1 cellular context compared by ENCODE assay signal in the genomic region with DNA sequence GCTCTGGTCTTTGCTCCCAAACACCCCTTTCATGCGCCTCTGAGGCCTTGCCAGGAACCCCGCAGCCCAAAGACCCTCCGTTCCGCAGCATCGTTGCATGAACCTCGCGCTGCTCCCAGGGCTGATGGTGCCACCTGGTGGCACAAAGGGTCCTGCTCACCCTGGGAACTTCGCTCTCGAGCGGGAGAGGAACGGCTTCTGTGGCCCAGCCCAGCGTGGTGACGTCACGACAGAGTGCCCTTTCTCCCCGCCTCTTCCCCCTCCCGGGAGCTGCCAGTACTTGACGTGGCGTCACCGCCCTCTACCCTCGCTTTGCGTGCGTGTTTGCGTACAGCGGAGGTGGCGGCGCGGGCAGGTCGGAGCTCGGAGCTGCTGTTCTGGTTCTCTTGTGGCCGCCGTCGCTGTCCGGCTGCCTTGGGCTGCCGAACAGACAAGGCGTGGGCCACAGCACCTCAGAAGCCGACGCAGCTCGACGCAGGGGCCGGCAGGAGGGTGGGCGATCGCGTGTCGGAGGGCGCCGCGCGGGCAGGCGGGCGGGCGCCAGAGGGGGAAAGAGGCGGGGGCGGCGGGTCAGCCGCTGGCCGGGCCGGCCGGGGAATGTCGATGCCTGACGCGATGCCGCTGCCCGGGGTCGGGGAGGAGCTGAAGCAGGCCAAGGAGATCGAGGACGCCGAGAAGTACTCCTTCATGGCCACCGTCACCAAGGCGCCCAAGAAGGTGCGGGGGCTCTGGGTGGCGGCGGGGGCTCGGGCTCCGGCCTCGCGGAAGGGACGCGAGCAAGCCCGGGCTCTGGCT.
TF ChIP-seq lines count a peak whose summit lies in the region.

AHCYL1 (plus strand) TSS at position 310 of the 795 bp plus-strand sequence; CDS start at position 598, 288 bp downstream.

TF ChIP-seq in GM12878, 131 proteins besides CTCF, POLR2A, EP300 and RAD21 (continued from another document and continues in another):
- TF ChIP-seq SUZ12 (IDR thresholded peaks at IDR 0.05; ENCODE audit: unreplicated experiment) = no peak
- TF ChIP-seq, protein P1, sequence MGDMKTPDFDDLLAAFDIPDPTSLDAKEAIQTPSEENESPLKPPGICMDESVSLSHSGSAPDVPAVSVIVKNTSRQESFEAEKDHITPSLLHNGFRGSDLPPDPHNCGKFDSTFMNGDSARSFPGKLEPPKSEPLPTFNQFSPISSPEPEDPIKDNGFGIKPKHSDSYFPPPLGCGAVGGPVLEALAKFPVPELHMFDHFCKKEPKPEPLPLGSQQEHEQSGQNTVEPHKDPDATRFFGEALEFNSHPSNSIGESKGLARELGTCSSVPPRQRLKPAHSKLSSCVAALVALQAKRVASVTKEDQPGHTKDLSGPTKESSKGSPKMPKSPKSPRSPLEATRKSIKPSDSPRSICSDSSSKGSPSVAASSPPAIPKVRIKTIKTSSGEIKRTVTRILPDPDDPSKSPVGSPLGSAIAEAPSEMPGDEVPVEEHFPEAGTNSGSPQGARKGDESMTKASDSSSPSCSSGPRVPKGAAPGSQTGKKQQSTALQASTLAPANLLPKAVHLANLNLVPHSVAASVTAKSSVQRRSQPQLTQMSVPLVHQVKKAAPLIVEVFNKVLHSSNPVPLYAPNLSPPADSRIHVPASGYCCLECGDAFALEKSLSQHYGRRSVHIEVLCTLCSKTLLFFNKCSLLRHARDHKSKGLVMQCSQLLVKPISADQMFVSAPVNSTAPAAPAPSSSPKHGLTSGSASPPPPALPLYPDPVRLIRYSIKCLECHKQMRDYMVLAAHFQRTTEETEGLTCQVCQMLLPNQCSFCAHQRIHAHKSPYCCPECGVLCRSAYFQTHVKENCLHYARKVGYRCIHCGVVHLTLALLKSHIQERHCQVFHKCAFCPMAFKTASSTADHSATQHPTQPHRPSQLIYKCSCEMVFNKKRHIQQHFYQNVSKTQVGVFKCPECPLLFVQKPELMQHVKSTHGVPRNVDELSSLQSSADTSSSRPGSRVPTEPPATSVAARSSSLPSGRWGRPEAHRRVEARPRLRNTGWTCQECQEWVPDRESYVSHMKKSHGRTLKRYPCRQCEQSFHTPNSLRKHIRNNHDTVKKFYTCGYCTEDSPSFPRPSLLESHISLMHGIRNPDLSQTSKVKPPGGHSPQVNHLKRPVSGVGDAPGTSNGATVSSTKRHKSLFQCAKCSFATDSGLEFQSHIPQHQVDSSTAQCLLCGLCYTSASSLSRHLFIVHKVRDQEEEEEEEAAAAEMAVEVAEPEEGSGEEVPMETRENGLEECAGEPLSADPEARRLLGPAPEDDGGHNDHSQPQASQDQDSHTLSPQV (IDR thresholded peaks at IDR 0.05) = peak; percentile 54; the same call in 1 of the 2 replicates
- TF ChIP-seq USF2 (IDR thresholded peaks at IDR 0.05; ENCODE audit: borderline replicate concordance, low read depth, low read length) = no peak
- peak; percentile 54 to 62; a peak in 3 of 4 replicates for TF ChIP-seq BHLHE40 (IDR thresholded peaks at IDR 0.05; ENCODE audit: borderline replicate concordance in 1 of 2, low read depth in 2 of 2, low read length in 1 of 2)
- TF ChIP-seq NR2C1 (IDR thresholded peaks at IDR 0.05) = peak; percentile 92
- TF ChIP-seq ZNF207 (IDR thresholded peaks at IDR 0.05; ENCODE audit: borderline replicate concordance) = no peak
- no peak for TF ChIP-seq ETV6 (conservative IDR thresholded peaks at IDR 0.05 in 1 of 2, IDR thresholded peaks at IDR 0.05 in 1 of 2; ENCODE audit: borderline replicate concordance in 1 of 2, low read depth in 1 of 2)
- no peak for TF ChIP-seq BMI1 (IDR thresholded peaks at IDR 0.05; ENCODE audit: borderline replicate concordance)
- no peak for TF ChIP-seq HDAC2 (IDR thresholded peaks at IDR 0.05)
- no peak for TF ChIP-seq BCLAF1 (IDR thresholded peaks at IDR 0.05)
- TF ChIP-seq BRCA1 (IDR thresholded peaks at IDR 0.05; ENCODE audit: low read depth, low read length) = peak; percentile 56; the same call in 1 of the 2 replicates
- TF ChIP-seq WRNIP1 (IDR thresholded peaks at IDR 0.05; ENCODE audit: borderline replicate concordance, low read depth, low read length) = 0 out of 2 replicates have a peak, but pooled peaks have one; percentile 89
- peak; percentile 95 for TF ChIP-seq CREB1 (IDR thresholded peaks at IDR 0.05; ENCODE audit: low read depth)
- TF ChIP-seq ZSCAN29 (IDR thresholded peaks at IDR 0.05) = no peak
- TF ChIP-seq REST (IDR thresholded peaks at IDR 0.05; ENCODE audit: low read depth, low read length) = no peak
- TF ChIP-seq, protein P2, sequence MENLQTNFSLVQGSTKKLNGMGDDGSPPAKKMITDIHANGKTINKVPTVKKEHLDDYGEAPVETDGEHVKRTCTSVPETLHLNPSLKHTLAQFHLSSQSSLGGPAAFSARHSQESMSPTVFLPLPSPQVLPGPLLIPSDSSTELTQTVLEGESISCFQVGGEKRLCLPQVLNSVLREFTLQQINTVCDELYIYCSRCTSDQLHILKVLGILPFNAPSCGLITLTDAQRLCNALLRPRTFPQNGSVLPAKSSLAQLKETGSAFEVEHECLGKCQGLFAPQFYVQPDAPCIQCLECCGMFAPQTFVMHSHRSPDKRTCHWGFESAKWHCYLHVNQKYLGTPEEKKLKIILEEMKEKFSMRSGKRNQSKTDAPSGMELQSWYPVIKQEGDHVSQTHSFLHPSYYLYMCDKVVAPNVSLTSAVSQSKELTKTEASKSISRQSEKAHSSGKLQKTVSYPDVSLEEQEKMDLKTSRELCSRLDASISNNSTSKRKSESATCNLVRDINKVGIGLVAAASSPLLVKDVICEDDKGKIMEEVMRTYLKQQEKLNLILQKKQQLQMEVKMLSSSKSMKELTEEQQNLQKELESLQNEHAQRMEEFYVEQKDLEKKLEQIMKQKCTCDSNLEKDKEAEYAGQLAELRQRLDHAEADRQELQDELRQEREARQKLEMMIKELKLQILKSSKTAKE (IDR thresholded peaks at IDR 0.05; ENCODE audit: low read depth, poor library complexity, severe bottlenecking) = no peak
- no peak for TF ChIP-seq CUX1 (IDR thresholded peaks at IDR 0.05; ENCODE audit: insufficient replicate concordance, low read depth, low read length)
- no peak for TF ChIP-seq SREBF2 (IDR thresholded peaks at IDR 0.05; ENCODE audit: low read length)
- TF ChIP-seq FOXM1 (IDR thresholded peaks at IDR 0.05; ENCODE audit: low read depth, low read length) = no peak; the same call in 1 of the 2 replicates
- TF ChIP-seq PAX5 (IDR thresholded peaks at IDR 0.05; ENCODE audit: borderline replicate concordance, low read depth, low read length) = no peak
- TF ChIP-seq EED (IDR thresholded peaks at IDR 0.05; ENCODE audit: low read depth) = no peak
- TF ChIP-seq PRDM15 (CRISPR knock-in tag; IDR thresholded peaks at IDR 0.05) = no peak
- TF ChIP-seq MXI1 (IDR thresholded peaks at IDR 0.05; ENCODE audit: low read depth, low read length) = peak; percentile 91
- TF ChIP-seq CEBPB (IDR thresholded peaks at IDR 0.05; ENCODE audit: borderline replicate concordance in 1 of 2, low read depth in 2 of 2, low read length in 2 of 2) = no peak
